Comparison of ENCODE assay signal across 11 cellular contexts in the genomic region with DNA sequence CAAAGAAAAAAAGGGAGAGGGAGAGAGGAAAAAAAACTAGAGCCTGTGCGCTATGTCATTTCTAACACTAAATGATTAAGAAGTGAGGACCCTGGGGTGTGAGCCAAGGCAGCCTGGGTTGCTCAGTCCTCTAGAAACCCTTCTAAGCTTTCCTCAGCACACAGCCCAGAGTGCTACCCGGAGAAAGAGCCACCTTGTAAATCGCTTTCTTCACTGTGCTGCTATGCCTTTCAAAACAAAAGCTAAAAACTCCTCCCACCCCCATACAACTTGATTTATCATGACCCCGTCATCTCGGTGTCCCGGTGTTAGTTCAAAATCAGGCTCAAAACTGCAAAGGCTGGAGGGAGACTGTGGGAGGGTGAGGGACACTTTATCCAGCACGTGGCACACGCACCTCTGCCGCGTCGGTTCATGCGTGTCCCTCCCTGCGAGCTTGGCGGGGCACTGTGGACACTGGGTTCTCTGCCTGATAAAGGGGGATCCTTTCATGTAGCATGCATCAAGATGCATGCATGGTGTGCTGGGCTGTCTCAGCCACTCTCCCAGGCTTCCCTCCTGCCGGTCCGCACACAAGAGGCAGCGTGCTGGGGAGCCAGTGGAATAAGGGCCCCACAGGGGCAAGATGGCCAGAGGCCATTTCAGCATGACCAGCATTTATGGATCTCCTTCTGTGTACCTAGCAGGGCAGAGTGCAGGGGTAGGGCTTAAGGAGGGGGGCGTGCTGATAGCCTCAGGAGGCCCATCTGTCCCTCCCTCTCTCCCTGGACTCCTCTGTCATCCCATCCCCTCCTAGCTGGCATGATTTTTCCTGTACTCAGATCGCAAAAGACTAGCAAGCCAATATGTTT.
A peak's percentile ranks its signal among the peaks of the same experiment; 100 is the strongest.
DNase-seq lines count a peak whose midpoint lies in the region; ATAC-seq and TF ChIP-seq lines count a peak whose summit lies in the region.
"Had no signal": no experiment of that assay in that cellular context is flagged by ENCODE, and none has a peak within 500 bp of the region (broad histone marks: within the 10 kb centered on the region; RNA-seq: fewer than 3 reads in every experiment).

No MANE protein-coding gene starts in this region.

- peak in 1 of 2 donors; percentile 53 for DNase-seq in cardiac muscle cell (ENCODE audit: low read depth in 1 of 2, low spot score in 1 of 2)
- no peak for DNase-seq in Right ventricle myocardium inferior (ENCODE audit: missing footprints)
- DNase-seq in ovary, result peak in 4 of 5 donors; percentile 40 to 56 (median 48)
- DNase-seq in activated CD8-positive, alpha-beta memory T cell treated with anti-CD3 and anti-CD28 coated beads for 24 hours, result no peak
- no peak for DNase-seq in iPS-NIHi7 (ENCODE audit: extremely low spot score)
- DNase-seq: effector CD8-positive, alpha-beta T cell; NCI-H146; stimulated activated CD4-positive, alpha-beta T cell treated with anti-CD3 and anti-CD28 coated beads, Interleukin-2, amount 100 ng/mL, for 48 hours had no signal

- 23 to 32% methylated on average over 3 to 17 of the region's 19 CpGs for WGBS in gastroesophageal sphincter (ENCODE audit: low coverage in 1 of 2), 2 donors
- WGBS in ovary, 3 donors, result 24 to 34% (median 25%) methylated on average over 19 of the region's 19 CpGs

- H3K4me1 ChIP-seq in cardiac muscle cell (ENCODE audit: low read depth), result peaks cover 77% of the 10 kb centered on the region
- H3K4me1 ChIP-seq in gastroesophageal sphincter, result peaks cover 6 to 79% (median 33%) of the 10 kb centered on the region in 3 donors
- peaks cover 38% of the 10 kb centered on the region for H3K4me1 ChIP-seq in ovary (ENCODE audit: insufficient read depth)

- H3K36me3 ChIP-seq in cardiac muscle cell (no peaks in the 10 kb centered on the region), gastroesophageal sphincter (peaks cover 0 to 21% of the 10 kb centered on the region in 2 donors), ovary (no peaks in the 10 kb centered on the region)

- no peaks in the 10 kb centered on the region for H3K9me3 ChIP-seq in cardiac muscle cell (ENCODE audit: low read depth)
- H3K9me3 ChIP-seq in gastroesophageal sphincter, result no peaks in the 10 kb centered on the region
- no peaks in the 10 kb centered on the region for H3K9me3 ChIP-seq in ovary

- TF ChIP-seq POLR2A in gastroesophageal sphincter (IDR thresholded peaks at IDR 0.05) (no peak), ovary (IDR thresholded peaks at IDR 0.05) (no peak)

- no peak for ATAC-seq in Right ventricle myocardium inferior
- no peak for ATAC-seq in gastroesophageal sphincter
- no peak for ATAC-seq in GM21529 (IDR thresholded peaks at IDR 0.05; ENCODE audit: unreplicated experiment)
- no peak for ATAC-seq in GM21447 (IDR thresholded peaks at IDR 0.05; ENCODE audit: unreplicated experiment)

- TF ChIP-seq EP300 in gastroesophageal sphincter (IDR thresholded peaks at IDR 0.05) (no peak), ovary (IDR thresholded peaks at IDR 0.05) (no peak)

- H3K27me3 ChIP-seq in cardiac muscle cell (no peaks in the 10 kb centered on the region), gastroesophageal sphincter (no peaks in the 10 kb centered on the region), ovary (no peaks in the 10 kb centered on the region)

- intact Hi-C loops in Right ventricle myocardium inferior (cut with DNase I), result loop anchor here (2.0 kb wide), 1 partner anchor 168 kb away; no protein-coding TSS in a partner anchor
- intact Hi-C loops in ovary (cut with DNase I), result loop anchor here in 2 of 4 donors (10.0 kb wide), 1 partner anchor 164 kb away; no protein-coding TSS in a partner anchor

- no peak for TF ChIP-seq CTCF in cardiac muscle cell (IDR thresholded peaks at IDR 0.05; ENCODE audit: low read depth, low read length)
- TF ChIP-seq CTCF in gastroesophageal sphincter (IDR thresholded peaks at IDR 0.05), result no peak
- TF ChIP-seq CTCF in ovary (IDR thresholded peaks at IDR 0.05), result no peak

- no peak overlapping the region for H3K4me3 ChIP-seq in cardiac muscle cell
- H3K4me3 ChIP-seq in gastroesophageal sphincter, result peak overlapping the region in 1 of 2 donors; percentile 32
- no peak overlapping the region for H3K4me3 ChIP-seq in ovary

- H3K27ac ChIP-seq in cardiac muscle cell (peak overlapping the region; percentile 98), gastroesophageal sphincter (peak overlapping the region; percentile 25 to 85 (median 80)), ovary (peak overlapping the region in 1 of 2 donors; percentile 86)

Comparison
In these comparisons a context has a peak if more than half of its experiments do, and no peak if none do; other contexts are left out.
1. DNase-seq: peak in ovary (4 of 5); none in Right ventricle myocardium inferior (single experiment), activated CD8-positive, alpha-beta memory T cell treated with anti-CD3 and anti-CD28 coated beads for 24 hours (single experiment) and iPS-NIHi7 (single experiment).